Comparison of ENCODE assay signal across 1 cellular context in the genomic region with DNA sequence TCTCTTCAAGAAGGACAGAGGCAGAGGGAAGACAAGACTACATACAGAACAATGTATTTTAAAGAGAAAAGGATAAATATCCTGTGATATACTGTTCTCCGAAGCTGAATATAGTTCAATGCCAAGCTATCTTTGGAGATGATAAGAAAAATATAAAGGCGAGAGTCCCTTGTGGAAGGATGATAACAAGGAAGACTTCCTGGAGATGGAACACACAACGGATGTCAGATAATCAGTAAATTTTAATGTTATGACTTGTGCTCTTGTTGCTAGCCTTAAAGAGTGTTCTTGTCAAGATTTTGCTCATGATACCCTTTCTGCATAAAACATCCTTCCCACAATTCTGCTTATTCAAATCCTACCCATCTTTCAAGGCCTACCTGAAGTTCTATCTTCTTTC.
TF ChIP-seq lines count a peak whose summit lies in the region.

No MANE protein-coding gene starts in this region.

TF ChIP-seq in GM12891, 5 proteins besides CTCF, POLR2A, EP300 and RAD21 (continued from another document):
- TF ChIP-seq POLR2AphosphoS5 (IDR thresholded peaks at IDR 0.05; ENCODE audit: low read depth, low read length) (no peak), POU2F2 (IDR thresholded peaks at IDR 0.05; ENCODE audit: low read depth, low read length) (no peak), PAX5 (IDR thresholded peaks at IDR 0.05; ENCODE audit: insufficient read depth, low read length, severe bottlenecking) (no peak), TAF1 (IDR thresholded peaks at IDR 0.05; ENCODE audit: low read depth, low read length) (no peak)
